In genomic region chr4:80271806-80272205, GRCh38 we compare ENCODE assay signal across 2 cellular contexts.
TF ChIP-seq lines count a peak whose summit lies in the region.

No MANE protein-coding gene starts in this region.

TF ChIP-seq in SK-N-SH, 30 proteins besides CTCF, POLR2A, EP300 and RAD21 (continued from another document):
- TF ChIP-seq RCOR1 (IDR thresholded peaks at IDR 0.05; ENCODE audit: low read length) (no peak), NRF1 (IDR thresholded peaks at IDR 0.05; ENCODE audit: low read depth, low read length) (no peak), GABPA (IDR thresholded peaks at IDR 0.05; ENCODE audit: low read depth) (no peak), IRF3 (IDR thresholded peaks at IDR 0.05; ENCODE audit: low read depth, low read length) (no peak), ZBTB33 (IDR thresholded peaks at IDR 0.05; ENCODE audit: borderline replicate concordance, low read depth) (no peak), MXI1 (IDR thresholded peaks at IDR 0.05; ENCODE audit: low read depth, low read length) (no peak), POLR2AphosphoS5 (IDR thresholded peaks at IDR 0.05; ENCODE audit: low read depth, low read length) (no peak; the same call in 1 of the 2 replicates)

TF ChIP-seq in SK-N-SH treated with all-trans-retinoic acid at 6 μM for 48 hours, 23 proteins besides CTCF, POLR2A, EP300 and RAD21 (continued from another document):
- TF ChIP-seq TSHZ2 (CRISPR knock-in tag; IDR thresholded peaks at IDR 0.05), result no peak
- no peak for TF ChIP-seq ZNF565 (CRISPR knock-in tag; conservative IDR thresholded peaks at IDR 0.05; ENCODE audit: low read depth)
- no peak for TF ChIP-seq ZC3H10 (CRISPR knock-in tag; IDR thresholded peaks at IDR 0.05)
- TF ChIP-seq ESRRG (CRISPR knock-in tag; IDR thresholded peaks at IDR 0.05), result no peak
- no peak for TF ChIP-seq ZNF70 (CRISPR knock-in tag; IDR thresholded peaks at IDR 0.05)
- TF ChIP-seq PATZ1 (CRISPR knock-in tag; IDR thresholded peaks at IDR 0.05; ENCODE audit: borderline replicate concordance), result no peak
- TF ChIP-seq CSRNP3 (CRISPR knock-in tag; IDR thresholded peaks at IDR 0.05), result no peak
- no peak for TF ChIP-seq ARNTL (CRISPR knock-in tag; IDR thresholded peaks at IDR 0.05; ENCODE audit: borderline replicate concordance, low read depth)
- no peak for TF ChIP-seq PPARA (CRISPR knock-in tag; IDR thresholded peaks at IDR 0.05; ENCODE audit: borderline replicate concordance)
- no peak for TF ChIP-seq ZFP3 (CRISPR knock-in tag; IDR thresholded peaks at IDR 0.05)
- TF ChIP-seq POU6F1 (CRISPR knock-in tag; IDR thresholded peaks at IDR 0.05; ENCODE audit: borderline replicate concordance, low read depth), result no peak
- no peak for TF ChIP-seq CREB5 (CRISPR knock-in tag; IDR thresholded peaks at IDR 0.05; ENCODE audit: low read depth)
- no peak for TF ChIP-seq ISL1 (CRISPR knock-in tag; IDR thresholded peaks at IDR 0.05)
